ENCODE assay signal across 14 cellular contexts in genomic region chr10:112519129-112519761, GRCh38.
DNase-seq lines count a peak whose midpoint lies in the region; ATAC-seq, FAIRE-seq and TF ChIP-seq lines count a peak whose summit lies in the region.
"Had no signal": no experiment of that assay in that cellular context is flagged by ENCODE, and none has a peak within 500 bp of the region (broad histone marks: within the 10 kb centered on the region; RNA-seq: fewer than 3 reads in every experiment).

No MANE protein-coding gene starts in this region.

- H3K9me3 ChIP-seq in colonic mucosa (no peaks in the 10 kb centered on the region), OCI-LY7 (ENCODE audit: low read length) (no peaks in the 10 kb centered on the region)
- H3K9me3 ChIP-seq: thyroid gland had no signal

- H3K27ac ChIP-seq in colonic mucosa (no peak overlapping the region), OCI-LY7 (ENCODE audit: low read depth, low read length, poor library complexity, severe bottlenecking) (no peak overlapping the region)
- H3K27ac ChIP-seq: hepatocyte, thyroid gland had no signal

- peak; percentile 82 for ATAC-seq in GM18511 (IDR thresholded peaks at IDR 0.05; ENCODE audit: unreplicated experiment)
- peak; percentile 71 for ATAC-seq in GM19467 (IDR thresholded peaks at IDR 0.05; ENCODE audit: unreplicated experiment)
- peak; percentile 79 for ATAC-seq in HG03196 (IDR thresholded peaks at IDR 0.05; ENCODE audit: unreplicated experiment)
- ATAC-seq: WTC11 had no signal

- H3K79me2 ChIP-seq in OCI-LY7 (ENCODE audit: insufficient read depth, low read depth, low read length) = no peaks in the 10 kb centered on the region

- no peaks in the 10 kb centered on the region for H3K36me3 ChIP-seq in colonic mucosa
- no peaks in the 10 kb centered on the region for H3K36me3 ChIP-seq in OCI-LY7 (ENCODE audit: insufficient read depth, low read length)
- H3K36me3 ChIP-seq: thyroid gland had no signal

- H2AFZ ChIP-seq in OCI-LY7 (ENCODE audit: low read length) = no peak overlapping the region
- H2AFZ ChIP-seq: hepatocyte had no signal

- TF ChIP-seq CTCF in colonic mucosa (IDR thresholded peaks at IDR 0.05) (no peak), OCI-LY7 (conservative IDR thresholded peaks at IDR 0.05; ENCODE audit: low read length) (no peak)

- intact Hi-C loops in colonic mucosa (cut with DNase I) = no loop called here
- intact Hi-C loops in OCI-LY7 (cut with micrococcal nuclease; ENCODE audit: unreplicated experiment) = no loop called here

- H3K4me3 ChIP-seq in colonic mucosa (no peak overlapping the region), OCI-LY7 (ENCODE audit: low read depth, low read length, poor library complexity, severe bottlenecking) (no peak overlapping the region)
- H3K4me3 ChIP-seq: hepatocyte, thyroid gland had no signal

- H3K9me2 ChIP-seq in OCI-LY7 (ENCODE audit: insufficient read depth, low read length) = no peaks in the 10 kb centered on the region

- no peaks in the 10 kb centered on the region for H4K20me1 ChIP-seq in OCI-LY7 (ENCODE audit: insufficient read depth, low read length)

- no peak overlapping the region for H3K9ac ChIP-seq in colonic mucosa (ENCODE audit: low read depth in 2 of 2, low read length in 2 of 2)

- H3K4me1 ChIP-seq in colonic mucosa (no peaks in the 10 kb centered on the region), OCI-LY7 (ENCODE audit: insufficient read depth, low read length, poor library complexity, severe bottlenecking) (no peaks in the 10 kb centered on the region)
- H3K4me1 ChIP-seq: thyroid gland had no signal

- CTCF ChIA-PET in OCI-LY7 (lab: Charles Lee; ENCODE audit: unreplicated experiment) = no interaction called here

- BruUV-seq in OCI-LY7 (replicated peaks; lab: Mats Ljungman, UMichigan) = no TSS peak

- DNase-seq in colonic mucosa (peak; percentile 29), NCI-H748 treated with DMSO at 0.1 percent for 48 hours (lab: John Stamatoyannopoulos, UW) (no peak), urothelium cell line (ENCODE audit: low spot score) (no peak), OCI-LY7 (ENCODE audit: low spot score) (no peak)
- DNase-seq: COR-L47, H9, IMR-90, NCI-H2171, thyroid gland had no signal

- no peaks in the 10 kb centered on the region for H3K27me3 ChIP-seq in colonic mucosa
- H3K27me3 ChIP-seq: hepatocyte, thyroid gland had no signal

- no peak for FAIRE-seq in urothelium cell line (lab: Jason Lieb, UNC)

- no peak overlapping the region for H3K4me2 ChIP-seq in OCI-LY7 (ENCODE audit: low read length)
- H3K4me2 ChIP-seq: hepatocyte had no signal

- POLR2A ChIA-PET in OCI-LY7 (lab: Charles Lee) = no interaction called here
